Comparison of ENCODE assay signal across 1 cellular context in genomic region chr7:51789494-51789893, GRCh38.
TF ChIP-seq lines count a peak whose summit lies in the region.

No MANE protein-coding gene starts in this region.

TF ChIP-seq in GM23338, 12 proteins besides CTCF, POLR2A, EP300 and RAD21 (continued from another document):
- TF ChIP-seq, protein P1, sequence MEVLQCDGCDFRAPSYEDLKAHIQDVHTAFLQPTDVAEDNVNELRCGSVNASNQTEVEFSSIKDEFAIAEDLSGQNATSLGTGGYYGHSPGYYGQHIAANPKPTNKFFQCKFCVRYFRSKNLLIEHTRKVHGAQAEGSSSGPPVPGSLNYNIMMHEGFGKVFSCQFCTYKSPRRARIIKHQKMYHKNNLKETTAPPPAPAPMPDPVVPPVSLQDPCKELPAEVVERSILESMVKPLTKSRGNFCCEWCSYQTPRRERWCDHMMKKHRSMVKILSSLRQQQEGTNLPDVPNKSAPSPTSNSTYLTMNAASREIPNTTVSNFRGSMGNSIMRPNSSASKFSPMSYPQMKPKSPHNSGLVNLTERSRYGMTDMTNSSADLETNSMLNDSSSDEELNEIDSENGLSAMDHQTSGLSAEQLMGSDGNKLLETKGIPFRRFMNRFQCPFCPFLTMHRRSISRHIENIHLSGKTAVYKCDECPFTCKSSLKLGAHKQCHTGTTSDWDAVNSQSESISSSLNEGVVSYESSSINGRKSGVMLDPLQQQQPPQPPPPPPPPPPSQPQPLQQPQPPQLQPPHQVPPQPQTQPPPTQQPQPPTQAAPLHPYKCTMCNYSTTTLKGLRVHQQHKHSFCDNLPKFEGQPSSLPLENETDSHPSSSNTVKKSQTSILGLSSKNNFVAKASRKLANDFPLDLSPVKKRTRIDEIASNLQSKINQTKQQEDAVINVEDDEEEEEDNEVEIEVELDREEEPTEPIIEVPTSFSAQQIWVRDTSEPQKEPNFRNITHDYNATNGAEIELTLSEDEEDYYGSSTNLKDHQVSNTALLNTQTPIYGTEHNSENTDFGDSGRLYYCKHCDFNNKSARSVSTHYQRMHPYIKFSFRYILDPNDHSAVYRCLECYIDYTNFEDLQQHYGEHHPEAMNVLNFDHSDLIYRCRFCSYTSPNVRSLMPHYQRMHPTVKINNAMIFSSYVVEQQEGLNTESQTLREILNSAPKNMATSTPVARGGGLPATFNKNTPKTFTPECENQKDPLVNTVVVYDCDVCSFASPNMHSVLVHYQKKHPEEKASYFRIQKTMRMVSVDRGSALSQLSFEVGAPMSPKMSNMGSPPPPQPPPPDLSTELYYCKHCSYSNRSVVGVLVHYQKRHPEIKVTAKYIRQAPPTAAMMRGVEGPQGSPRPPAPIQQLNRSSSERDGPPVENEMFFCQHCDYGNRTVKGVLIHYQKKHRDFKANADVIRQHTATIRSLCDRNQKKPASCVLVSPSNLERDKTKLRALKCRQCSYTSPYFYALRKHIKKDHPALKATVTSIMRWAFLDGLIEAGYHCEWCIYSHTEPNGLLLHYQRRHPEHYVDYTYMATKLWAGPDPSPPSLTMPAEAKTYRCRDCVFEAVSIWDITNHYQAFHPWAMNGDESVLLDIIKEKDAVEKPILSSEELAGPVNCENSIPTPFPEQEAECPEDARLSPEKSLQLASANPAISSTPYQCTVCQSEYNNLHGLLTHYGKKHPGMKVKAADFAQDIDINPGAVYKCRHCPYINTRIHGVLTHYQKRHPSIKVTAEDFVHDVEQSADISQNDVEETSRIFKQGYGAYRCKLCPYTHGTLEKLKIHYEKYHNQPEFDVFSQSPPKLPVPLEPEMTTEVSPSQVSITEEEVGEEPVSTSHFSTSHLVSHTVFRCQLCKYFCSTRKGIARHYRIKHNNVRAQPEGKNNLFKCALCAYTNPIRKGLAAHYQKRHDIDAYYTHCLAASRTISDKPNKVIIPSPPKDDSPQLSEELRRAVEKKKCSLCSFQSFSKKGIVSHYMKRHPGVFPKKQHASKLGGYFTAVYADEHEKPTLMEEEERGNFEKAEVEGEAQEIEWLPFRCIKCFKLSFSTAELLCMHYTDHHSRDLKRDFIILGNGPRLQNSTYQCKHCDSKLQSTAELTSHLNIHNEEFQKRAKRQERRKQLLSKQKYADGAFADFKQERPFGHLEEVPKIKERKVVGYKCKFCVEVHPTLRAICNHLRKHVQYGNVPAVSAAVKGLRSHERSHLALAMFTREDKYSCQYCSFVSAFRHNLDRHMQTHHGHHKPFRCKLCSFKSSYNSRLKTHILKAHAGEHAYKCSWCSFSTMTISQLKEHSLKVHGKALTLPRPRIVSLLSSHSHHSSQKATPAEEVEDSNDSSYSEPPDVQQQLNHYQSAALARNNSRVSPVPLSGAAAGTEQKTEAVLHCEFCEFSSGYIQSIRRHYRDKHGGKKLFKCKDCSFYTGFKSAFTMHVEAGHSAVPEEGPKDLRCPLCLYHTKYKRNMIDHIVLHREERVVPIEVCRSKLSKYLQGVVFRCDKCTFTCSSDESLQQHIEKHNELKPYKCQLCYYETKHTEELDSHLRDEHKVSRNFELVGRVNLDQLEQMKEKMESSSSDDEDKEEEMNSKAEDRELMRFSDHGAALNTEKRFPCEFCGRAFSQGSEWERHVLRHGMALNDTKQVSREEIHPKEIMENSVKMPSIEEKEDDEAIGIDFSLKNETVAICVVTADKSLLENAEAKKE (CRISPR knock-in tag; IDR thresholded peaks at IDR 0.05): 0 out of 2 replicates have a peak, but pooled peaks have one; percentile 46
- TF ChIP-seq, protein P2, sequence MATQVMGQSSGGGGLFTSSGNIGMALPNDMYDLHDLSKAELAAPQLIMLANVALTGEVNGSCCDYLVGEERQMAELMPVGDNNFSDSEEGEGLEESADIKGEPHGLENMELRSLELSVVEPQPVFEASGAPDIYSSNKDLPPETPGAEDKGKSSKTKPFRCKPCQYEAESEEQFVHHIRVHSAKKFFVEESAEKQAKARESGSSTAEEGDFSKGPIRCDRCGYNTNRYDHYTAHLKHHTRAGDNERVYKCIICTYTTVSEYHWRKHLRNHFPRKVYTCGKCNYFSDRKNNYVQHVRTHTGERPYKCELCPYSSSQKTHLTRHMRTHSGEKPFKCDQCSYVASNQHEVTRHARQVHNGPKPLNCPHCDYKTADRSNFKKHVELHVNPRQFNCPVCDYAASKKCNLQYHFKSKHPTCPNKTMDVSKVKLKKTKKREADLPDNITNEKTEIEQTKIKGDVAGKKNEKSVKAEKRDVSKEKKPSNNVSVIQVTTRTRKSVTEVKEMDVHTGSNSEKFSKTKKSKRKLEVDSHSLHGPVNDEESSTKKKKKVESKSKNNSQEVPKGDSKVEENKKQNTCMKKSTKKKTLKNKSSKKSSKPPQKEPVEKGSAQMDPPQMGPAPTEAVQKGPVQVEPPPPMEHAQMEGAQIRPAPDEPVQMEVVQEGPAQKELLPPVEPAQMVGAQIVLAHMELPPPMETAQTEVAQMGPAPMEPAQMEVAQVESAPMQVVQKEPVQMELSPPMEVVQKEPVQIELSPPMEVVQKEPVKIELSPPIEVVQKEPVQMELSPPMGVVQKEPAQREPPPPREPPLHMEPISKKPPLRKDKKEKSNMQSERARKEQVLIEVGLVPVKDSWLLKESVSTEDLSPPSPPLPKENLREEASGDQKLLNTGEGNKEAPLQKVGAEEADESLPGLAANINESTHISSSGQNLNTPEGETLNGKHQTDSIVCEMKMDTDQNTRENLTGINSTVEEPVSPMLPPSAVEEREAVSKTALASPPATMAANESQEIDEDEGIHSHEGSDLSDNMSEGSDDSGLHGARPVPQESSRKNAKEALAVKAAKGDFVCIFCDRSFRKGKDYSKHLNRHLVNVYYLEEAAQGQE (IDR thresholded peaks at IDR 0.05; ENCODE audit: unreplicated experiment): no peak
